In the genomic region with DNA sequence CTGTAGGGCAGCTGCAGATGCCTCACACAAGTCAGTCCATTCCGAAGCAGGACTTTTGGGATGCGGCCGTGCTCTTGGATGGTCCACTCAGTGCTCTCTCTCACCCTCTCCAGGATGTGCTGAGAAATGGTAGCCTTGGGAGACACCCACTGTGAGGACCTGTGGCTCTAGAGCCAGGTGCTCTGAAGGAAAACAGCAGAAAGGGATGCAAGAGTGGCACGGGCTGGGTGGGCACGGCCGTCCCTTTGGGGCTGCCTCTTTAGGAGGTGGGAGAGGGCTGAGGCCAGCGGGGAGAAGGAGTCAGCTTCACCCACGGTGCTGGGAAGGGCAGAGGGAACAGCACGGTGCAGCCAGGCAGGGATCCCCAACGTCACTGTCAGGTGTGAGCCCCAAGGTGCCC, we compare ENCODE assay signal across 1 cellular context.
TF ChIP-seq lines count a peak whose summit lies in the region.

No MANE protein-coding gene starts in this region.

TF ChIP-seq in WTC11, 78 proteins besides CTCF, POLR2A, EP300 and RAD21 (continued from another document):
- TF ChIP-seq, protein P1, sequence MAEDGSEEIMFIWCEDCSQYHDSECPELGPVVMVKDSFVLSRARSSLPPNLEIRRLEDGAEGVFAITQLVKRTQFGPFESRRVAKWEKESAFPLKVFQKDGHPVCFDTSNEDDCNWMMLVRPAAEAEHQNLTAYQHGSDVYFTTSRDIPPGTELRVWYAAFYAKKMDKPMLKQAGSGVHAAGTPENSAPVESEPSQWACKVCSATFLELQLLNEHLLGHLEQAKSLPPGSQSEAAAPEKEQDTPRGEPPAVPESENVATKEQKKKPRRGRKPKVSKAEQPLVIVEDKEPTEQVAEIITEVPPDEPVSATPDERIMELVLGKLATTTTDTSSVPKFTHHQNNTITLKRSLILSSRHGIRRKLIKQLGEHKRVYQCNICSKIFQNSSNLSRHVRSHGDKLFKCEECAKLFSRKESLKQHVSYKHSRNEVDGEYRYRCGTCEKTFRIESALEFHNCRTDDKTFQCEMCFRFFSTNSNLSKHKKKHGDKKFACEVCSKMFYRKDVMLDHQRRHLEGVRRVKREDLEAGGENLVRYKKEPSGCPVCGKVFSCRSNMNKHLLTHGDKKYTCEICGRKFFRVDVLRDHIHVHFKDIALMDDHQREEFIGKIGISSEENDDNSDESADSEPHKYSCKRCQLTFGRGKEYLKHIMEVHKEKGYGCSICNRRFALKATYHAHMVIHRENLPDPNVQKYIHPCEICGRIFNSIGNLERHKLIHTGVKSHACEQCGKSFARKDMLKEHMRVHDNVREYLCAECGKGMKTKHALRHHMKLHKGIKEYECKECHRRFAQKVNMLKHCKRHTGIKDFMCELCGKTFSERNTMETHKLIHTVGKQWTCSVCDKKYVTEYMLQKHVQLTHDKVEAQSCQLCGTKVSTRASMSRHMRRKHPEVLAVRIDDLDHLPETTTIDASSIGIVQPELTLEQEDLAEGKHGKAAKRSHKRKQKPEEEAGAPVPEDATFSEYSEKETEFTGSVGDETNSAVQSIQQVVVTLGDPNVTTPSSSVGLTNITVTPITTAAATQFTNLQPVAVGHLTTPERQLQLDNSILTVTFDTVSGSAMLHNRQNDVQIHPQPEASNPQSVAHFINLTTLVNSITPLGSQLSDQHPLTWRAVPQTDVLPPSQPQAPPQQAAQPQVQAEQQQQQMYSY (CRISPR knock-in tag; IDR thresholded peaks at IDR 0.05): no peak
- TF ChIP-seq ZNF396 (CRISPR knock-in tag; IDR thresholded peaks at IDR 0.05; ENCODE audit: borderline replicate concordance): no peak
- TF ChIP-seq, protein P2, sequence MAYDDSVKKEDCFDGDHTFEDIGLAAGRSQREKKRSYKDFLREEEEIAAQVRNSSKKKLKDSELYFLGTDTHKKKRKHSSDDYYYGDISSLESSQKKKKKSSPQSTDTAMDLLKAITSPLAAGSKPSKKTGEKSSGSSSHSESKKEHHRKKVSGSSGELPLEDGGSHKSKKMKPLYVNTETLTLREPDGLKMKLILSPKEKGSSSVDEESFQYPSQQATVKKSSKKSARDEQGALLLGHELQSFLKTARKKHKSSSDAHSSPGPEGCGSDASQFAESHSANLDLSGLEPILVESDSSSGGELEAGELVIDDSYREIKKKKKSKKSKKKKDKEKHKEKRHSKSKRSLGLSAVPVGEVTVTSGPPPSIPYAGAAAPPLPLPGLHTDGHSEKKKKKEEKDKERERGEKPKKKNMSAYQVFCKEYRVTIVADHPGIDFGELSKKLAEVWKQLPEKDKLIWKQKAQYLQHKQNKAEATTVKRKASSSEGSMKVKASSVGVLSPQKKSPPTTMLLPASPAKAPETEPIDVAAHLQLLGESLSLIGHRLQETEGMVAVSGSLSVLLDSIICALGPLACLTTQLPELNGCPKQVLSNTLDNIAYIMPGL (CRISPR knock-in tag; IDR thresholded peaks at IDR 0.05): no peak
- TF ChIP-seq GRHL2 (CRISPR knock-in tag; IDR thresholded peaks at IDR 0.05; ENCODE audit: insufficient replicate concordance, severe bottlenecking): no peak
- TF ChIP-seq FOXP1 (CRISPR knock-in tag; IDR thresholded peaks at IDR 0.05; ENCODE audit: borderline replicate concordance): no peak
